8 cellular contexts compared by ENCODE assay signal in the genomic region with DNA sequence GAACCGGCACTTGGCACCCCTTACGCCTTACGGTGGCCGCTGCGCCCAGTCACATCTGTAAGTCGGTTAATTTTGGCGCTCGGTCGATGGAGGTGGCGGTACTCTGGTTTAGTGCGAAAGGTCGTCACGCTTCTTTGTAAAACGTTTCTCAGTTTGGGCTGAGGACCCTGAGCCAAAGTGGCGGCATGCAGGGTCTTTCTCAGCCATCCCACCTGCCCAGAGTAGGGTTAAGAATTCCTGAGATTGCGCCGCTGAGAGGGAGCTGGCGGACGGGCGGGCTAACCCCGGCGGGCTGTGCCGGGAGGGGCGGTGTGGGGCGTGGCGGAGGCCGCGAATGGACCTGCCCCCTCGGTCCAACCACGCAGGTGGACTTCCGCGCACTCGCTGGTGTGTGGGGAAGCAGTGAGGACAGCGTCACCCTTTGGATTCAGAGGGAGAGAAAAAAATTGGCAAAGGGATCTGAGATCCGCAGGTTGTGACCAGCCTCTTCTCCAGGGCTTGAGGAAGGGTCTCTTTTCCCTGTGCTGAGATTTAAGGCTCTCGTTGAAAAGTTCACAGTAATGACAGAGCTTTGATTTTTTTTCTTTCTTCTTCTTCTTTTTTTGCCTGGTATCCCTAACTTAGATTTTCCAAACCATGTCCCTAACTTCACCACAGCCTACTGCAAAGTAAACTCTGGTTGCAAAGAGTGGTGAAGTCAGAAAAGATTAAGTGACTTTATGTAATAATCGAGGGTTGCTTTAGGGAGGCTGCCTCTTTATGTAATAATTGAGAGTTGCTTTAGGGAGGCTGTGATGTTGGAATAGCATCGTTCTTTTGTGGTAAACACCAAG. TPM values are rescaled to one million over a fixed set of nuclear protein-coding genes. Genes with fewer than 3 reads are reported as not detected.
A peak's percentile ranks its signal among the peaks of the same experiment; 100 is the strongest.
DNase-seq lines count a peak whose midpoint lies in the region; ATAC-seq, FAIRE-seq and TF ChIP-seq lines count a peak whose summit lies in the region.

No MANE protein-coding gene starts in this region.

- H3K79me2 ChIP-seq in GM23248 (ENCODE audit: insufficient read depth) (peaks cover 38% of the 10 kb centered on the region), KMS-11 (ENCODE audit: insufficient read depth, low read depth) (peaks cover 37% of the 10 kb centered on the region)

- in situ Hi-C loops in GM23248 (cut with MboI) (no loop called here), Panc1 (cut with HindIII; ENCODE audit: low pct_unique_long_range_greater_than_20kb, low sequenced_read_pairs) (no loop called here)

- no peaks in the 10 kb centered on the region for H4K20me1 ChIP-seq in GM23248 (ENCODE audit: insufficient read depth)
- no peaks in the 10 kb centered on the region for H4K20me1 ChIP-seq in KMS-11 (ENCODE audit: insufficient read depth)

- H3K9me3 ChIP-seq in GM23248 (ENCODE audit: low read depth) (no peaks in the 10 kb centered on the region), Panc1 (ENCODE audit: control insufficient read depth, insufficient read depth, low read depth, low read length) (no peaks in the 10 kb centered on the region), gastroesophageal sphincter (no peaks in the 10 kb centered on the region), neuron (ENCODE audit: low read length) (no peaks in the 10 kb centered on the region), thymus (ENCODE audit: control insufficient read depth) (no peaks in the 10 kb centered on the region)

- H3K36me3 ChIP-seq in GM23248 (ENCODE audit: low read depth): no peaks in the 10 kb centered on the region
- no peaks in the 10 kb centered on the region for H3K36me3 ChIP-seq in KMS-11 (ENCODE audit: insufficient read depth)
- no peaks in the 10 kb centered on the region; the same call in 1 of the 2 replicates for H3K36me3 ChIP-seq in Panc1 (ENCODE audit: control insufficient read depth, insufficient read depth, low read length)
- no peaks in the 10 kb centered on the region for H3K36me3 ChIP-seq in gastroesophageal sphincter
- no peaks in the 10 kb centered on the region for H3K36me3 ChIP-seq in neuron (ENCODE audit: insufficient read depth, low read length)
- H3K36me3 ChIP-seq in thymus (ENCODE audit: control insufficient read depth, insufficient read depth): no peaks in the 10 kb centered on the region

- H3K9me2 ChIP-seq in GM23248 (ENCODE audit: insufficient read depth): no peaks in the 10 kb centered on the region

- BruUV-seq in Panc1 (replicated peaks; lab: Mats Ljungman, UMichigan): no TSS peak

- WGBS in GM23248 (ENCODE audit: low coverage in 1 of 2, low lambda C conversion rate in 2 of 2, missing lambda C conversion rate in 2 of 2), 2 experiments: 1% methylated on average over 34 to 37 of the region's 38 CpGs
- 0% methylated on average over 8 to 21 of the region's 38 CpGs for whole genome bisulfite sequencing in gastroesophageal sphincter (ENCODE audit: low coverage in 1 of 2), 2 donors
- under 1% methylated on average over 38 of the region's 38 CpGs for WGBS in thymus

- peak; percentile 46 for FAIRE-seq in G401.6 (lab: Jason Lieb, UNC)

- peak; percentile 90 for ATAC-seq in Panc1
- peak; percentile 91 for ATAC-seq in gastroesophageal sphincter

- H2AFZ ChIP-seq in GM23248: peak overlapping the region; percentile 98
- peak overlapping the region; percentile 72 for H2AFZ ChIP-seq in KMS-11 (ENCODE audit: low read depth)
- peak overlapping the region; percentile 99 for H2AFZ ChIP-seq in neuron (ENCODE audit: low read depth, low read length)

- DNase-seq in GM23248: peak; percentile 82
- DNase-seq in Panc1 (ENCODE audit: low read depth, low spot score): peak; percentile 61
- peak; percentile 79 for DNase-seq in activated naive CD4-positive, alpha-beta T cell treated with Interleukin-2 at 50 U/mL for 16 hours

- peak overlapping the region; percentile 78 for H3K9ac ChIP-seq in GM23248
- peak overlapping the region; percentile 33 for H3K9ac ChIP-seq in KMS-11

- intact Hi-C loops in Panc1 (cut with micrococcal nuclease; ENCODE audit: unreplicated experiment): loop anchor here (5.0 kb wide), 2 partner anchors 201 to 326 kb away; a partner anchor contains a TSS

- CTCF ChIA-PET in Panc1 (lab: Charles Lee): interaction anchor here (0.7 kb wide), 1 partner anchor 52 kb away, joined by 5 read pairs; no protein-coding TSS in a partner anchor

- H3K27me3 ChIP-seq in GM23248 (replicated peaks; ENCODE audit: insufficient read depth) (no peaks in the 10 kb centered on the region), KMS-11 (ENCODE audit: insufficient read depth, low read depth) (no peaks in the 10 kb centered on the region), Panc1 (ENCODE audit: control insufficient read depth, insufficient read depth, low read length) (no peaks in the 10 kb centered on the region), gastroesophageal sphincter (no peaks in the 10 kb centered on the region), neuron (ENCODE audit: insufficient read depth, low read length) (no peaks in the 10 kb centered on the region), thymus (ENCODE audit: control insufficient read depth, insufficient read depth) (no peaks in the 10 kb centered on the region)

- H3K4me3 ChIP-seq in GM23248: peak overlapping the region; percentile 89
- H3K4me3 ChIP-seq in KMS-11 (IDR thresholded peaks at IDR 0.05; ENCODE audit: insufficient read depth, low read depth, low read length): no peak overlapping the region
- peak overlapping the region; percentile 72 to 88 for H3K4me3 ChIP-seq in Panc1 (ENCODE audit: low read depth in 2 of 2, low read length in 2 of 2)
- H3K4me3 ChIP-seq in gastroesophageal sphincter: peak overlapping the region; percentile 50 to 73
- H3K4me3 ChIP-seq in neuron (ENCODE audit: low read length): peak overlapping the region; percentile 84
- H3K4me3 ChIP-seq in thymus (ENCODE audit: low read length): peak overlapping the region; percentile 98

- H3K27ac ChIP-seq in GM23248: peak overlapping the region; percentile 76
- H3K27ac ChIP-seq in KMS-11: peak overlapping the region; percentile 69
- peak overlapping the region; percentile 88 for H3K27ac ChIP-seq in Panc1 (ENCODE audit: low read length)
- peak overlapping the region; percentile 64 to 97 (median 94) for H3K27ac ChIP-seq in gastroesophageal sphincter
- peak overlapping the region; percentile 81 for H3K27ac ChIP-seq in thymus (ENCODE audit: low read depth)

- peaks cover 17% of the 10 kb centered on the region for H3K4me1 ChIP-seq in GM23248 (ENCODE audit: insufficient read depth)
- peaks cover 28% of the 10 kb centered on the region for H3K4me1 ChIP-seq in KMS-11 (ENCODE audit: low read depth, poor library complexity, severe bottlenecking)
- peaks cover 12% of the 10 kb centered on the region for H3K4me1 ChIP-seq in Panc1 (ENCODE audit: control insufficient read depth, insufficient read depth, low read length)
- peaks cover 10 to 39% (median 12%) of the 10 kb centered on the region in 3 donors for H3K4me1 ChIP-seq in gastroesophageal sphincter
- peaks cover 27% of the 10 kb centered on the region for H3K4me1 ChIP-seq in neuron (ENCODE audit: insufficient read depth, low read length)
- peaks cover 11% of the 10 kb centered on the region for H3K4me1 ChIP-seq in thymus (ENCODE audit: control insufficient read depth, insufficient read depth, low read length)

- peak; percentile 62 to 64 for TF ChIP-seq POLR2A in gastroesophageal sphincter (IDR thresholded peaks at IDR 0.05)

- no peak for TF ChIP-seq EP300 in gastroesophageal sphincter (IDR thresholded peaks at IDR 0.05)

- no peak for TF ChIP-seq CTCF in KMS-11 (conservative IDR thresholded peaks at IDR 0.05; ENCODE audit: low read depth, low read length)
- peak; percentile 42 for TF ChIP-seq CTCF in Panc1 (IDR thresholded peaks at IDR 0.05)
- TF ChIP-seq CTCF in gastroesophageal sphincter (IDR thresholded peaks at IDR 0.05): peak in 2 of 4 experiments; percentile 9 to 56

- H3K4me2 ChIP-seq in GM23248 (ENCODE audit: unreplicated experiment) (peak overlapping the region; percentile 85), KMS-11 (peak overlapping the region; percentile 90)

- 0 out of 2 replicates have a peak, but pooled peaks cover 11% of the 10 kb centered on the region for H3F3A ChIP-seq in GM23248 (ENCODE audit: insufficient read depth)

- POLR2A ChIA-PET in Panc1 (lab: Charles Lee): interaction anchor here (0.7 to 1.0 kb wide), 2 partner anchors 211 to 617 kb away, joined by 3 to 4 read pairs; no protein-coding TSS in a partner anchor

RNA-seq across cellular contexts. Expression of a gene that starts 0.6 kb away (rescaled TPM):
- 21.4 and 22.1 TPM in 2 replicates for total RNA-seq in GM23248 (2014; rRNA removed; shearing (Covaris generic))
- polyA plus RNA-seq in GM23248 (2016; fragmentation: Nextera tagmentation; extraction: Ambion mirVana) (9.0 and 9.5 TPM in 2 replicates), thymus (12.3 TPM)
- total RNA-seq in Panc1 (2021; ENCODE audit: unreplicated experiment) (6.6 TPM), gastroesophageal sphincter (10 to 100 TPM; 10.4 to 19.9 (median 16.6) TPM)
- 10.9 TPM for polyA plus RNA-seq in Panc1 (2012; ENCODE audit: insufficient read length)
